In genomic region chr7:20228654-20229053, GRCh38 we compare ENCODE assay signal across 15 cellular contexts. TPM values are rescaled to one million over a fixed set of nuclear protein-coding genes. Genes with fewer than 3 reads are reported as not detected.
A peak's percentile ranks its signal among the peaks of the same experiment; 100 is the strongest.
DNase-seq lines count a peak whose midpoint lies in the region; ATAC-seq and TF ChIP-seq lines count a peak whose summit lies in the region.
"Had no signal": no experiment of that assay in that cellular context is flagged by ENCODE, and none has a peak within 500 bp of the region (broad histone marks: within the 10 kb centered on the region; RNA-seq: fewer than 3 reads in every experiment).

No MANE protein-coding gene starts in this region.

- DNase-seq in Caco-2 (peak; percentile 50 to 54), M059J (ENCODE audit: low read depth) (peak; percentile 57), foreskin fibroblast (peak; percentile 42 to 55), progenitor cell of endocrine pancreas (ENCODE audit: low spot score, unreplicated experiment) (no peak)
- DNase-seq in activated T-cell treated with anti-CD3 and anti-CD28 coated beads, Interleukin-2, amount 50 U/mL, for 1 hour = no peak
- DNase-seq: 8988T; AML-193; CD8-positive, alpha-beta memory T cell; DMS79 treated with DMSO at 0.1 percent for 48 hours; EL; H9 had no signal

- H3K27me3 Mint-ChIP-seq in Caco-2 (ENCODE audit: insufficient read depth, unreplicated experiment) (no peaks in the 10 kb centered on the region), progenitor cell of endocrine pancreas (no peaks in the 10 kb centered on the region)
- H3K27me3 Mint-ChIP-seq: CD8-positive, alpha-beta memory T cell had no signal

- H3K27me3 ChIP-seq in Caco-2 (replicated peaks; ENCODE audit: control insufficient read depth, insufficient read depth, low read length) = no peaks in the 10 kb centered on the region
- H3K27me3 ChIP-seq: BLaER1 had no signal

- H3K36me3 ChIP-seq in Caco-2 (ENCODE audit: control insufficient read depth, insufficient read depth, low read length) = no peaks in the 10 kb centered on the region
- H3K36me3 ChIP-seq: BLaER1 had no signal

- H3K27ac Mint-ChIP-seq in Caco-2 (ENCODE audit: unreplicated experiment) (peak overlapping the region; percentile 60), progenitor cell of endocrine pancreas (peak overlapping the region; percentile 25)
- H3K27ac Mint-ChIP-seq: CD8-positive, alpha-beta memory T cell; GM23338; H9 had no signal

- ATAC-seq in HG02571 (IDR thresholded peaks at IDR 0.05; ENCODE audit: unreplicated experiment) (no peak), HG03432 (IDR thresholded peaks at IDR 0.05; ENCODE audit: unreplicated experiment) (no peak)
- ATAC-seq: GM23338 had no signal

- intact Hi-C loops in Caco-2 (cut with micrococcal nuclease; ENCODE audit: unreplicated experiment) = loop anchor here (1.0 kb wide), 2 partner anchors 8 kb away; no protein-coding TSS in a partner anchor

- TF ChIP-seq CTCF in Caco-2 (IDR thresholded peaks at IDR 0.05; ENCODE audit: insufficient read depth in 1 of 2, low read depth in 1 of 2, low read length in 1 of 2, severe bottlenecking in 1 of 2, unreplicated experiment in 1 of 2) = no peak
- no peak for TF ChIP-seq CTCF in foreskin fibroblast (IDR thresholded peaks at IDR 0.05; ENCODE audit: low read depth, low read length)
- no peak for TF ChIP-seq CTCF in progenitor cell of endocrine pancreas (IDR thresholded peaks at IDR 0.05; ENCODE audit: unreplicated experiment)

- H3K4me1 Mint-ChIP-seq in Caco-2 (ENCODE audit: low read depth, unreplicated experiment) = peaks cover 26% of the 10 kb centered on the region
- peaks cover 3% of the 10 kb centered on the region for H3K4me1 Mint-ChIP-seq in progenitor cell of endocrine pancreas (ENCODE audit: low read depth)
- H3K4me1 Mint-ChIP-seq: CD8-positive, alpha-beta memory T cell; GM23338 had no signal

- H3K9me3 Mint-ChIP-seq in Caco-2 (ENCODE audit: unreplicated experiment) = peaks cover 26% of the 10 kb centered on the region
- no peaks in the 10 kb centered on the region for H3K9me3 Mint-ChIP-seq in progenitor cell of endocrine pancreas (ENCODE audit: low read depth)
- H3K9me3 Mint-ChIP-seq: GM23338, H9 had no signal

- no peak overlapping the region for H3K4me3 ChIP-seq in Caco-2 (ENCODE audit: low read depth, low read length)
- H3K4me3 ChIP-seq in foreskin fibroblast (ENCODE audit: low read depth in 1 of 2, low read length in 2 of 2) = no peak overlapping the region
- H3K4me3 ChIP-seq: BLaER1, GM23338 had no signal

- BruUV-seq in Caco-2 (replicated peaks; lab: Mats Ljungman, UMichigan) = no TSS peak

- CTCF ChIA-PET in Caco-2 (lab: Charles Lee) = no interaction called here

- no peaks in the 10 kb centered on the region for H3K36me3 Mint-ChIP-seq in Caco-2 (ENCODE audit: insufficient read depth, unreplicated experiment)
- no peaks in the 10 kb centered on the region for H3K36me3 Mint-ChIP-seq in progenitor cell of endocrine pancreas (ENCODE audit: insufficient read depth)

- POLR2A ChIA-PET in Caco-2 (lab: Charles Lee) = interaction anchor here (1.0 kb wide), 1 partner anchor 11 kb away, joined by 3 read pairs; the partner anchor contains the start of gene MACC1

- no peaks in the 10 kb centered on the region for H3K9me3 ChIP-seq in Caco-2
- H3K9me3 ChIP-seq: BLaER1 had no signal

- H3K4me3 Mint-ChIP-seq in Caco-2 (ENCODE audit: unreplicated experiment) = no peak overlapping the region
- no peak overlapping the region for H3K4me3 Mint-ChIP-seq in progenitor cell of endocrine pancreas (ENCODE audit: low read depth)
- H3K4me3 Mint-ChIP-seq: CD8-positive, alpha-beta memory T cell; GM23338; H9 had no signal

- peaks cover 40% of the 10 kb centered on the region for H3K4me1 ChIP-seq in Caco-2
- H3K4me1 ChIP-seq: BLaER1 had no signal

RNA-seq across cellular contexts. Expression of gene MACC1, which starts 11.5 kb away (rescaled TPM):
- 87.7 and 96.7 TPM in 2 replicates for total RNA-seq in Caco-2 (2022)
- 0.07 and 0.15 TPM in 2 replicates for total RNA-seq in M059J (2014; rRNA removed; shearing (Covaris generic))
- 16.1 and 21.3 TPM in 2 replicates for total RNA-seq in progenitor cell of endocrine pancreas

Comparison
In these comparisons a context has a peak if more than half of its experiments do, and no peak if none do; other contexts are left out.
1. DNase-seq: peak in Caco-2 (2 of 2), M059J (single experiment) and foreskin fibroblast (2 of 2); none in progenitor cell of endocrine pancreas (single experiment) and activated T-cell treated with anti-CD3 and anti-CD28 coated beads, Interleukin-2, amount 50 U/mL, for 1 hour (single experiment).
2. RNA of gene MACC1, which starts 11.5 kb away (total RNA-seq): 87.7 to 96.7 TPM in Caco-2 and 16.1 to 21.3 TPM in progenitor cell of endocrine pancreas; 0.07 to 0.15 TPM in M059J; every median in the first group is over 10 times any median in the second.